In genomic region chr16:14405611-14406537, GRCh38 we compare ENCODE assay signal across 1 cellular context.
TF ChIP-seq lines count a peak whose summit lies in the region.

No MANE protein-coding gene starts in this region.

TF ChIP-seq in GM12878, 131 proteins besides CTCF, POLR2A, EP300 and RAD21 (continued from another document and continues in another):
- TF ChIP-seq BCL3 (IDR thresholded peaks at IDR 0.05; ENCODE audit: borderline replicate concordance, insufficient read depth, low read depth, low read length, poor library complexity, severe bottlenecking) (peak; percentile 18), CEBPB (IDR thresholded peaks at IDR 0.05; ENCODE audit: borderline replicate concordance in 1 of 2, low read depth in 2 of 2, low read length in 2 of 2) (no peak), FOS (IDR thresholded peaks at IDR 0.05; ENCODE audit: borderline replicate concordance, extremely low read depth, insufficient read length) (no peak), CHD2 (IDR thresholded peaks at IDR 0.05; ENCODE audit: borderline replicate concordance, low read depth, low read length) (peak; percentile 79; the same call in 1 of the 2 replicates), SMAD1 (IDR thresholded peaks at IDR 0.05; ENCODE audit: low read depth, partially characterized antibody) (no peak), HDAC2 (IDR thresholded peaks at IDR 0.05) (no peak), HCFC1 (IDR thresholded peaks at IDR 0.05; ENCODE audit: low read length) (no peak), CBX3 (IDR thresholded peaks at IDR 0.05; ENCODE audit: borderline replicate concordance, low read depth) (no peak), LARP7 (IDR thresholded peaks at IDR 0.05) (no peak), FOXM1 (IDR thresholded peaks at IDR 0.05; ENCODE audit: low read depth, low read length) (no peak), ZNF217 (IDR thresholded peaks at IDR 0.05) (0 out of 2 replicates have a peak, but pooled peaks have one; percentile 59), PAX5 (IDR thresholded peaks at IDR 0.05; ENCODE audit: borderline replicate concordance, low read depth, low read length) (peak; percentile 62; the same call in 1 of the 2 replicates), NR2F1 (conservative IDR thresholded peaks at IDR 0.05) (peak; percentile 91), YBX1 (IDR thresholded peaks at IDR 0.05) (no peak), STAT1 (conservative IDR thresholded peaks at IDR 0.05) (no peak), BHLHE40 (IDR thresholded peaks at IDR 0.05; ENCODE audit: borderline replicate concordance in 1 of 2, low read depth in 2 of 2, low read length in 1 of 2) (peak; percentile 28 to 80; a peak in 1 of 4 replicates), ZNF207 (IDR thresholded peaks at IDR 0.05; ENCODE audit: borderline replicate concordance) (no peak), NFIC (IDR thresholded peaks at IDR 0.05; ENCODE audit: low read depth, low read length) (no peak), YY1 (IDR thresholded peaks at IDR 0.05; ENCODE audit: low read depth, low read length) (peak; percentile 85; the same call in 1 of the 2 replicates), IRF4 (IDR thresholded peaks at IDR 0.05; ENCODE audit: low read depth, low read length) (peak; percentile 30; the same call in 1 of the 2 replicates), ZSCAN29 (IDR thresholded peaks at IDR 0.05) (no peak), EGR1 (IDR thresholded peaks at IDR 0.05; ENCODE audit: borderline replicate concordance in 1 of 2, low read depth in 2 of 2, low read length in 2 of 2) (0 out of 3 replicates have a peak, but pooled peaks of 1 of the 2 experiments have one; percentile 11), CHD4 (IDR thresholded peaks at IDR 0.05) (no peak), SMAD5 (IDR thresholded peaks at IDR 0.05; ENCODE audit: low read depth) (no peak), ATF7 (IDR thresholded peaks at IDR 0.05; ENCODE audit: low read depth) (peak; percentile 66), MTA2 (IDR thresholded peaks at IDR 0.05; ENCODE audit: low read depth) (peak; percentile 86; the same call in 1 of the 2 replicates), NRF1 (conservative IDR thresholded peaks at IDR 0.05; ENCODE audit: low read depth, low read length) (no peak), HSF1 (IDR thresholded peaks at IDR 0.05; ENCODE audit: low read depth, low read length) (no peak), SREBF2 (IDR thresholded peaks at IDR 0.05; ENCODE audit: low read length) (no peak), E2F4 (IDR thresholded peaks at IDR 0.05; ENCODE audit: low read depth, low read length) (no peak), CREM (IDR thresholded peaks at IDR 0.05; ENCODE audit: low read depth) (peak; percentile 55; the same call in 1 of the 2 replicates), ESRRA (IDR thresholded peaks at IDR 0.05; ENCODE audit: low read length) (no peak), PBX3 (IDR thresholded peaks at IDR 0.05; ENCODE audit: insufficient replicate concordance, low read depth, low read length) (no peak), ZBED1 (IDR thresholded peaks at IDR 0.05; ENCODE audit: borderline replicate concordance) (0 out of 2 replicates have a peak, but pooled peaks have one; percentile 35), HDAC6 (IDR thresholded peaks at IDR 0.05; ENCODE audit: unreplicated experiment) (no peak), NR2C1 (IDR thresholded peaks at IDR 0.05) (no peak), SUZ12 (IDR thresholded peaks at IDR 0.05; ENCODE audit: unreplicated experiment) (no peak), KLF5 (IDR thresholded peaks at IDR 0.05; ENCODE audit: partially characterized antibody) (peak; percentile 83), PRDM15 (CRISPR knock-in tag; IDR thresholded peaks at IDR 0.05) (no peak), BCL11A (IDR thresholded peaks at IDR 0.05; ENCODE audit: low read depth, low read length) (peak; percentile 46; the same call in 1 of the 2 replicates), NR2C2 (IDR thresholded peaks at IDR 0.05; ENCODE audit: borderline replicate concordance, control insufficient read depth, insufficient read length, low read depth) (no peak), PKNOX1 (IDR thresholded peaks at IDR 0.05) (peak; percentile 56), ZBTB33 (IDR thresholded peaks at IDR 0.05) (no peak), MAX (IDR thresholded peaks at IDR 0.05; ENCODE audit: low read depth, low read length) (peak; percentile 49; the same call in 1 of the 2 replicates), SP1 (IDR thresholded peaks at IDR 0.05; ENCODE audit: low read depth, low read length) (peak; percentile 24), EZH2 (IDR thresholded peaks at IDR 0.05; ENCODE audit: borderline replicate concordance, control insufficient read depth, low read depth, low read length) (no peak)
- TF ChIP-seq, protein P1, sequence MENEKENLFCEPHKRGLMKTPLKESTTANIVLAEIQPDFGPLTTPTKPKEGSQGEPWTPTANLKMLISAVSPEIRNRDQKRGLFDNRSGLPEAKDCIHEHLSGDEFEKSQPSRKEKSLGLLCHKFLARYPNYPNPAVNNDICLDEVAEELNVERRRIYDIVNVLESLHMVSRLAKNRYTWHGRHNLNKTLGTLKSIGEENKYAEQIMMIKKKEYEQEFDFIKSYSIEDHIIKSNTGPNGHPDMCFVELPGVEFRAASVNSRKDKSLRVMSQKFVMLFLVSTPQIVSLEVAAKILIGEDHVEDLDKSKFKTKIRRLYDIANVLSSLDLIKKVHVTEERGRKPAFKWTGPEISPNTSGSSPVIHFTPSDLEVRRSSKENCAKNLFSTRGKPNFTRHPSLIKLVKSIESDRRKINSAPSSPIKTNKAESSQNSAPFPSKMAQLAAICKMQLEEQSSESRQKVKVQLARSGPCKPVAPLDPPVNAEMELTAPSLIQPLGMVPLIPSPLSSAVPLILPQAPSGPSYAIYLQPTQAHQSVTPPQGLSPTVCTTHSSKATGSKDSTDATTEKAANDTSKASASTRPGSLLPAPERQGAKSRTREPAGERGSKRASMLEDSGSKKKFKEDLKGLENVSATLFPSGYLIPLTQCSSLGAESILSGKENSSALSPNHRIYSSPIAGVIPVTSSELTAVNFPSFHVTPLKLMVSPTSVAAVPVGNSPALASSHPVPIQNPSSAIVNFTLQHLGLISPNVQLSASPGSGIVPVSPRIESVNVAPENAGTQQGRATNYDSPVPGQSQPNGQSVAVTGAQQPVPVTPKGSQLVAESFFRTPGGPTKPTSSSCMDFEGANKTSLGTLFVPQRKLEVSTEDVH (IDR thresholded peaks at IDR 0.05; ENCODE audit: low read depth, partially characterized antibody) = no peak
